ENCODE assay signal across 9 cellular contexts in the genomic region with DNA sequence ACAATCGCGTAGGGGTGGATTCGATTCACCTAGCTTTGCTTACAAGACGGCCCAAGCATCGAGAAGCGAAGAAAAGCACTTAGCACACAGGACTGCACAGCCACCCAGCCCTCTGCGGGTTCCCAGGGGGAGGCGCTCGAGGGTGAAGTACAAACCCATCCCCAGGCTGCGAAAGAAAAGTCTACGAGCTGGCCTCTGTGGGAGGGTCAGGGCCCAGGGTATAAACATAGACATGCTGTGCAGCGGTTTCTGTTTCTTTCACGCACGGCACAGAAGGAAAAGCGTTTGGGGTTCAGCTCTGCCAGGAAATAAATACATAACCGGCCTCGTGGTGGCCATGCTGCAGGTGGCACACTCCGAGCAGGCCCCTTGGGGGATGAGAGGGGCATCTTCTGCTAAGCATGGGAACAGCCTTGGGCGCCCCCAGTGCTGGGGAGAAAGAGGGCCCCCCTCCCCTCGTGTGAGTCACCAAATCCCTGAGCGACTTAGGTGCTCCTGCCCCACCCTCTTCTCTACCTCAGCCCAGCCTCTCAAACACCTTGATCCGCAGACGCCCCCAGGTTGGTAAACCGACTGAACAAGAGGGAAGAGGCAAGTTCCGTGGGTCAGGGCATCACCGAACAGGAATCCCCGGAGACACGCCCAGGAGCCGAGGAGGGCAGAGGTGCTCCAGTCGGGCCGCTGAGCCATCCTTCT.
DNase-seq lines count a peak whose midpoint lies in the region; ATAC-seq and TF ChIP-seq lines count a peak whose summit lies in the region.
"Had no signal": no experiment of that assay in that cellular context is flagged by ENCODE, and none has a peak within 500 bp of the region (broad histone marks: within the 10 kb centered on the region; RNA-seq: fewer than 3 reads in every experiment).

No MANE protein-coding gene starts in this region.

- H3K4me1 ChIP-seq in hepatocyte (ENCODE audit: insufficient read depth), result no peaks in the 10 kb centered on the region

- DNase-seq in AML-193 (lab: John Stamatoyannopoulos, UW), result peak; percentile 81 to 83
- DNase-seq in activated CD8-positive, alpha-beta memory T cell treated with anti-CD3 and anti-CD28 coated beads, Interleukin-2, amount 50 U/mL, for 48 hours, result peak; percentile 80
- DNase-seq in mucosa of gallbladder (ENCODE audit: low spot score), result peak; percentile 36
- DNase-seq in WERI-Rb-1, result no peak
- no peak for DNase-seq in hepatocyte (ENCODE audit: low spot score)
- no peak for DNase-seq in Right ventricle myocardium superior

- ATAC-seq in GM19455 (IDR thresholded peaks at IDR 0.05; ENCODE audit: unreplicated experiment) (peak; percentile 100), HG03520 (IDR thresholded peaks at IDR 0.05; ENCODE audit: unreplicated experiment) (peak; percentile 90), Right ventricle myocardium superior (ENCODE audit: poor library complexity) (no peak)
- ATAC-seq: A549 had no signal

- no peak overlapping the region for H3K4me2 ChIP-seq in hepatocyte
- H3K4me2 ChIP-seq: A549 had no signal

- H3K79me2 ChIP-seq in hepatocyte, result no peaks in the 10 kb centered on the region

- TF ChIP-seq CTCF in WERI-Rb-1 (IDR thresholded peaks at IDR 0.05; ENCODE audit: low read depth, low read length), result no peak
- TF ChIP-seq CTCF in hepatocyte (IDR thresholded peaks at IDR 0.05; ENCODE audit: poor library complexity), result no peak

- no peak overlapping the region for H2AFZ ChIP-seq in hepatocyte

- no peaks in the 10 kb centered on the region for H3K36me3 ChIP-seq in WERI-Rb-1
- no peaks in the 10 kb centered on the region for H3K36me3 ChIP-seq in hepatocyte (replicated peaks; ENCODE audit: insufficient read depth, low read depth)

- H3K9me2 ChIP-seq in hepatocyte (replicated peaks; ENCODE audit: insufficient read depth), result no peaks in the 10 kb centered on the region

- intact Hi-C loops in Right ventricle myocardium superior (cut with DNase I), result no loop called here

- H3K9me3 ChIP-seq in WERI-Rb-1 (ENCODE audit: severe bottlenecking) (no peaks in the 10 kb centered on the region), hepatocyte (ENCODE audit: low read depth) (no peaks in the 10 kb centered on the region)
- H3K9me3 ChIP-seq: A549 had no signal

- no peaks in the 10 kb centered on the region for H4K20me1 ChIP-seq in hepatocyte (ENCODE audit: insufficient read depth, poor library complexity, severe bottlenecking)

- H3K27ac ChIP-seq in WERI-Rb-1 (no peak overlapping the region), hepatocyte (no peak overlapping the region)
- H3K27ac ChIP-seq: A549 had no signal

- WGBS in hepatocyte (ENCODE audit: low lambda C conversion rate, missing lambda C conversion rate), result 88% methylated on average over 28 of the region's 31 CpGs

- H3K4me3 ChIP-seq in WERI-Rb-1 (ENCODE audit: low read depth, low read length), result no peak overlapping the region
- no peak overlapping the region for H3K4me3 ChIP-seq in hepatocyte
- H3K4me3 ChIP-seq: A549 had no signal

- H3K27me3 ChIP-seq in WERI-Rb-1 (ENCODE audit: insufficient read depth, low read depth, severe bottlenecking) (no peaks in the 10 kb centered on the region), hepatocyte (no peaks in the 10 kb centered on the region)

Comparison
In these comparisons a context has a peak if more than half of its experiments do, and no peak if none do; other contexts are left out.
1. DNase-seq: peak in AML-193 (2 of 2), activated CD8-positive, alpha-beta memory T cell treated with anti-CD3 and anti-CD28 coated beads, Interleukin-2, amount 50 U/mL, for 48 hours (single experiment) and mucosa of gallbladder (single experiment); none in WERI-Rb-1 (single experiment), hepatocyte (single experiment) and Right ventricle myocardium superior (single experiment).